8 cellular contexts compared by ENCODE assay signal in the genomic region with DNA sequence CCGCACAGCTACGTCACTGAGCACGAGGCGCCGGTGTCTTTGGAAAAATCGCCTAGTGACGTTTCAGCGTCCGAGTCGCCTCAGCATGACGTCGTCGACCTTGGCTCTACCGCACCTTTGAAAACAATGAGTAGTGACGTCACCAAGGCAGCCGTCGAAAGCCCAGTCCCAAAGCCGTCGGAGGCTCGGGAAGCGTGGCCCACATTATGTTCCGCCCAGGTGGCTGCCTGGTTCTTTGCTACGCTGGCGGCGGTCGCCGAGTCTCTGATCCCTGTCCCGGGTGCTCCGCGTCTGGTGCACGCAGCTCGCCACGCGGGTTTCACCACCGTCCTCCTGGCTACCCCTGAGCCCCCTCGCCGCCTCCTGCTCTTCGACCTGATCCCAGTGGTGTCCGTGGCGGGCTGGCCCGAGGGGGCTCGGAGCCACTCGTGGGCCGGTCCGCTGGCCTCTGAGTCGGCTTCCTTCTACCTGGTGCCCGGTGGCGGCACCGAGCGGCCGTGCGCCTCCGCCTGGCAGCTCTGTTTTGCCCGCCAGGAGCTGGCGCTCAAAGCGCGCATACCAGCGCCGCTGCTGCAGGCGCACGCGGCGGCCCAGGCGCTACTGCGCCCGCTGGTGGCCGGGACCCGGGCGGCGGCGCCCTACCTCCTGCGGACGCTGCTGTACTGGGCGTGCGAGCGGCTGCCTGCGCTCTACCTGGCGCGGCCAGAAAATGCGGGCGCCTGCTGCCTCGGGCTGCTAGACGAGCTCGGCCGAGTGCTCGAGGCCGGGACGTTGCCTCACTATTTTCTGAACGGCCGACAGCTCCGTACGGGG. TPM values are rescaled to one million over a fixed set of nuclear protein-coding genes. Genes with fewer than 3 reads are reported as not detected.
DNase-seq lines count a peak whose midpoint lies in the region; ATAC-seq and TF ChIP-seq lines count a peak whose summit lies in the region.

No MANE protein-coding gene starts in this region.

- peak; percentile 92 to 96 (median 93) for TF ChIP-seq CTCF in esophagus muscularis mucosa (IDR thresholded peaks at IDR 0.05)

- intact Hi-C loops in esophagus muscularis mucosa (cut with DNase I) = loop anchor here (2.0 to 5.0 kb wide), 4 partner anchors 32 to 121 kb away; partner anchors contain the start of genes TMEM256 and TNFSF13

- TF ChIP-seq EP300 in esophagus muscularis mucosa (IDR thresholded peaks at IDR 0.05) = no peak

- H3K4me1 ChIP-seq in esophagus muscularis mucosa (peaks cover 57 to 71% (median 67%) of the 10 kb centered on the region in 4 donors), mucosa of rectum (ENCODE audit: control insufficient read depth in 2 of 2, insufficient read depth in 2 of 2, low read length in 2 of 2) (peaks cover 24 to 43% of the 10 kb centered on the region in 2 donors)

- peak overlapping the region; percentile 87 for H3K9ac ChIP-seq in mucosa of rectum (ENCODE audit: low read depth in 1 of 2, low read length in 2 of 2)

- WGBS in esophagus muscularis mucosa = 20% methylated on average over 27 of the region's 92 CpGs

- H3K9me3 ChIP-seq in esophagus muscularis mucosa = no peaks in the 10 kb centered on the region
- H3K9me3 ChIP-seq in mucosa of rectum (ENCODE audit: control insufficient read depth in 2 of 2, low read length in 2 of 2) = no peaks in the 10 kb centered on the region

- H3K36me3 ChIP-seq in esophagus muscularis mucosa (no peaks in the 10 kb centered on the region), mucosa of rectum (ENCODE audit: control insufficient read depth in 2 of 2, insufficient read depth in 2 of 2, low read length in 2 of 2) (no peaks in the 10 kb centered on the region)

- ATAC-seq in HG03354 (IDR thresholded peaks at IDR 0.05; ENCODE audit: poor library complexity, severe bottlenecking, unreplicated experiment) (peak; percentile 39), GM21528 (IDR thresholded peaks at IDR 0.05; ENCODE audit: low FRiP score, unreplicated experiment) (no peak)

- H3K27ac ChIP-seq in esophagus muscularis mucosa (replicated peaks in 1 of 4) (peak overlapping the region; percentile 59 to 75 (median 66)), mucosa of rectum (ENCODE audit: low read depth in 2 of 2, low read length in 2 of 2) (peak overlapping the region; percentile 90)

- H3K4me3 ChIP-seq in esophagus muscularis mucosa = peak overlapping the region; percentile 41 to 62 (median 46)
- H3K4me3 ChIP-seq in mucosa of rectum (ENCODE audit: low read length in 2 of 2) = peak overlapping the region; percentile 83 to 92

- in situ Hi-C loops in Caki2 (cut with HindIII; ENCODE audit: low pct_unique_long_range_greater_than_20kb, low sequenced_read_pairs) = no loop called here

- TF ChIP-seq POLR2A in esophagus muscularis mucosa (IDR thresholded peaks at IDR 0.05; ENCODE audit: low read depth) = no peak

- peaks cover 0 to 90% (median 37%) of the 10 kb centered on the region in 4 donors for H3K27me3 ChIP-seq in esophagus muscularis mucosa
- H3K27me3 ChIP-seq in mucosa of rectum (ENCODE audit: control insufficient read depth in 2 of 2, insufficient read depth in 2 of 2, low read length in 2 of 2) = peaks cover 19 to 20% of the 10 kb centered on the region in 2 donors

- DNase-seq in Caki2 (ENCODE audit: low read depth) (peak; percentile 64), OCI-M1 (lab: John Stamatoyannopoulos, UW) (peak; percentile 92), esophagus muscularis mucosa (ENCODE audit: extremely low spot score) (no peak)
- DNase-seq in activated T-cell treated with anti-CD3 and anti-CD28 coated beads, Interleukin-2, amount 50 U/mL, for 1 hour = peak; percentile 88
- peak; percentile 70 for DNase-seq in stimulated activated CD8-positive, alpha-beta memory T cell treated with anti-CD3 and anti-CD28 coated beads, Interleukin-4, amount 100 ng/mL, for 24 hours (ENCODE audit: low read depth)

RNA-seq across cellular contexts. Expression of gene TMEM102, which starts 1.5 kb away (rescaled TPM):
- 2.9 and 6.7 TPM in 2 replicates for total RNA-seq in Caki2 (2014; rRNA removed; shearing (Covaris generic); ENCODE audit: low replicate concordance)
- 1 to 10 TPM; 1.2 to 6.1 (median 3.5) TPM for total RNA-seq in esophagus muscularis mucosa

RNA-seq across cellular contexts. Expression of gene FGF11, which starts 2.5 kb away (rescaled TPM):
- 0.06 and 0.98 TPM in 2 replicates for total RNA-seq in Caki2 (2014; rRNA removed; shearing (Covaris generic); ENCODE audit: low replicate concordance)
- 1 to 10 TPM in 2 of 4 donors, under 1 TPM in 1, not detected in 1; 0.50 to 1.9 (median 1.3) TPM for total RNA-seq in esophagus muscularis mucosa

RNA-seq across cellular contexts. Expression of gene CHRNB1, which starts 8.1 kb away (rescaled TPM):
- total RNA-seq in Caki2 (2014; rRNA removed; shearing (Covaris generic); ENCODE audit: low replicate concordance) = 4.0 and 11.0 TPM in 2 replicates
- 10 to 100 TPM in 1 of 4 donors, 1 to 10 TPM in 3; 5.0 to 12.8 (median 8.1) TPM for total RNA-seq in esophagus muscularis mucosa

RNA-seq across cellular contexts. Expression of gene SPEM3, which starts 8.1 kb away (rescaled TPM):
- not detected in 2 replicates for total RNA-seq in Caki2 (2014; rRNA removed; shearing (Covaris generic); ENCODE audit: low replicate concordance)
- not detected for total RNA-seq in esophagus muscularis mucosa

RNA-seq across cellular contexts. Expression of gene SPEM2, which starts 11.3 kb away (rescaled TPM):
- total RNA-seq in Caki2 (2014; rRNA removed; shearing (Covaris generic); ENCODE audit: low replicate concordance) = not detected in 2 replicates
- not detected for total RNA-seq in esophagus muscularis mucosa
